Comparison of ENCODE assay signal across 10 cellular contexts in the genomic region with DNA sequence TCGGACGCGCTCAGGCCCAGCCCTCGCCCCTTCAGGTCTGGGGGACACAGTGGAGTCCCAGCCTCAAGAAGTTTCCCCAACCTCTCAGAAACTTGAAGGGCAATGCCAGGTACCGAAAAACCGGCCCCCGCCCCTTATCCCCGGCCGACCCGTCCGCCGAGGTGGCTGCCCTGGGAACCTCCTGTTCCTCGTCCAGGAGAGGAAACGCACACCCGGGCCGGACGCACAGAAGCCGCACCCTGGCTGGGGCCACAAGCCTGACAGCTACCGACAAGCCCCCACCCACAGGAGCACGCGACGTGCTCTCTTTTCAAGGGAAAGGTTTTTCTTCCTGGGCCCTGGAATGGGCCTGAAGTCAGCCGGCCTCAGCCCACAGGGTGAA. TPM values are rescaled to one million over a fixed set of nuclear protein-coding genes. Genes with fewer than 3 reads are reported as not detected.
DNase-seq lines count a peak whose midpoint lies in the region; TF ChIP-seq lines count a peak whose summit lies in the region.
"Had no signal": no experiment of that assay in that cellular context is flagged by ENCODE, and none has a peak within 500 bp of the region (broad histone marks: within the 10 kb centered on the region; RNA-seq: fewer than 3 reads in every experiment).

No MANE protein-coding gene starts in this region.

- no peaks in the 10 kb centered on the region for H3K36me3 Mint-ChIP-seq in glutamatergic neuron (ENCODE audit: unreplicated experiment)
- no peaks in the 10 kb centered on the region for H3K36me3 Mint-ChIP-seq in activated naive CD4-positive, alpha-beta T cell treated with anti-CD3 and anti-CD28 coated beads for 36 hours (ENCODE audit: low read depth)

- H4K20me1 ChIP-seq in BLaER1: peaks cover 93% of the 10 kb centered on the region

- H3K9ac ChIP-seq in BLaER1: peak overlapping the region; percentile 84
- no peak overlapping the region for H3K9ac ChIP-seq in NT2/D1 (ENCODE audit: insufficient read length, low read depth)
- no peak overlapping the region for H3K9ac ChIP-seq in parathyroid adenoma

- H3K9me3 Mint-ChIP-seq in glutamatergic neuron (ENCODE audit: unreplicated experiment): peaks cover 11% of the 10 kb centered on the region
- no peaks in the 10 kb centered on the region for H3K9me3 Mint-ChIP-seq in activated naive CD4-positive, alpha-beta T cell treated with anti-CD3 and anti-CD28 coated beads for 36 hours

- no peaks in the 10 kb centered on the region for H3K79me2 ChIP-seq in parathyroid adenoma

- H3K4me3 ChIP-seq in BLaER1 (peak overlapping the region; percentile 81), NT2/D1 (ENCODE audit: insufficient read length, low read depth) (peak overlapping the region; percentile 58), parathyroid adenoma (ENCODE audit: low read depth, low read length) (no peak overlapping the region)

- no peaks in the 10 kb centered on the region for H3K9me3 ChIP-seq in BLaER1
- H3K9me3 ChIP-seq in NT2/D1 (ENCODE audit: insufficient read depth, low read length): no peaks in the 10 kb centered on the region
- H3K9me3 ChIP-seq in parathyroid adenoma (ENCODE audit: control insufficient read depth, low read length): no peaks in the 10 kb centered on the region
- H3K9me3 ChIP-seq: adrenal gland had no signal

- H3K36me3 ChIP-seq in BLaER1: peaks cover 17% of the 10 kb centered on the region; the same call in 1 of the 2 replicates
- no peaks in the 10 kb centered on the region for H3K36me3 ChIP-seq in NT2/D1 (ENCODE audit: insufficient read depth, insufficient read length, low read length)
- no peaks in the 10 kb centered on the region for H3K36me3 ChIP-seq in parathyroid adenoma (ENCODE audit: control insufficient read depth, insufficient read depth, low read length)
- H3K36me3 ChIP-seq: adrenal gland had no signal

- no peak for TF ChIP-seq CTCF in glutamatergic neuron (IDR thresholded peaks at IDR 0.05; ENCODE audit: partially characterized antibody, unreplicated experiment)
- TF ChIP-seq CTCF in parathyroid adenoma (IDR thresholded peaks at IDR 0.05): no peak

- H3K27ac Mint-ChIP-seq in glutamatergic neuron (ENCODE audit: unreplicated experiment): no peak overlapping the region
- no peak overlapping the region for H3K27ac Mint-ChIP-seq in activated naive CD4-positive, alpha-beta T cell treated with anti-CD3 and anti-CD28 coated beads for 36 hours

- intact Hi-C loops in activated naive CD4-positive, alpha-beta T cell treated with anti-CD3 and anti-CD28 coated beads for 36 hours (cut with micrococcal nuclease): loop anchor here (5.0 kb wide), 3 partner anchors 112 to 177 kb away; a partner anchor contains a TSS

- DNase-seq in NT2/D1 (ENCODE audit: low read depth, low spot score) (no peak), glutamatergic neuron (no peak), SKM-1 treated with dmso at 0.1 percent for 144 hours (lab: John Stamatoyannopoulos, UW; ENCODE audit: unreplicated experiment) (no peak), NCI-H446 (lab: John Stamatoyannopoulos, UW) (no peak), NCI-H748 (lab: John Stamatoyannopoulos, UW; ENCODE audit: unreplicated experiment) (no peak)
- no peak for DNase-seq in activated naive CD4-positive, alpha-beta T cell treated with anti-CD3 and anti-CD28 coated beads for 36 hours

- peak overlapping the region; percentile 99 for H3K4me2 ChIP-seq in BLaER1
- peak overlapping the region; percentile 18 for H3K4me2 ChIP-seq in parathyroid adenoma (ENCODE audit: low read length)

- H3K27me3 Mint-ChIP-seq in glutamatergic neuron (ENCODE audit: unreplicated experiment): peaks cover 10% of the 10 kb centered on the region
- H3K27me3 Mint-ChIP-seq in activated naive CD4-positive, alpha-beta T cell treated with anti-CD3 and anti-CD28 coated beads for 36 hours (ENCODE audit: low read depth): peaks cover 40% of the 10 kb centered on the region

- peaks cover 17% of the 10 kb centered on the region for H3K4me1 Mint-ChIP-seq in glutamatergic neuron (ENCODE audit: low read depth, unreplicated experiment)
- H3K4me1 Mint-ChIP-seq in activated naive CD4-positive, alpha-beta T cell treated with anti-CD3 and anti-CD28 coated beads for 36 hours (ENCODE audit: low read depth): peaks cover 2% of the 10 kb centered on the region

- H3K27me3 ChIP-seq in BLaER1 (peaks cover 32% of the 10 kb centered on the region), NT2/D1 (ENCODE audit: insufficient read depth, insufficient read length) (peaks cover 30% of the 10 kb centered on the region), parathyroid adenoma (ENCODE audit: control insufficient read depth, insufficient read depth, low read length) (no peaks in the 10 kb centered on the region)

- H3K4me3 Mint-ChIP-seq in glutamatergic neuron (ENCODE audit: unreplicated experiment): peak overlapping the region; percentile 94
- no peak overlapping the region for H3K4me3 Mint-ChIP-seq in activated naive CD4-positive, alpha-beta T cell treated with anti-CD3 and anti-CD28 coated beads for 36 hours

- H3K4me1 ChIP-seq in BLaER1: peaks cover 89% of the 10 kb centered on the region
- peaks cover 18% of the 10 kb centered on the region for H3K4me1 ChIP-seq in NT2/D1 (ENCODE audit: insufficient read depth, insufficient read length)
- H3K4me1 ChIP-seq in parathyroid adenoma: no peaks in the 10 kb centered on the region

- H3K27ac ChIP-seq in BLaER1 (peak overlapping the region; percentile 77), parathyroid adenoma (peak overlapping the region; percentile 11)

- H2AFZ ChIP-seq in parathyroid adenoma: no peak overlapping the region

- CTCF ChIA-PET in activated naive CD4-positive, alpha-beta T cell treated with anti-CD3 and anti-CD28 coated beads for 36 hours (lab: Charles Lee): no interaction called here

RNA-seq across cellular contexts. Expression of a gene that starts 37.2 kb away (rescaled TPM):
- 126 TPM for total RNA-seq in glutamatergic neuron (ENCODE audit: unreplicated experiment)
- not detected for total RNA-seq in activated naive CD4-positive, alpha-beta T cell treated with anti-CD3 and anti-CD28 coated beads for 36 hours
- total RNA-seq: RPMI7951 had no signal

Comparison
In these comparisons a context has a peak if more than half of its experiments do, and no peak if none do; other contexts are left out.
1. RNA of a gene that starts 37.2 kb away (total RNA-seq): 126 TPM in glutamatergic neuron (single experiment); not detected in activated naive CD4-positive, alpha-beta T cell treated with anti-CD3 and anti-CD28 coated beads for 36 hours; every median in the first group is over 100 times any median in the second.